ENCODE assay signal across 8 cellular contexts in genomic region chr3:184361932-184362667, GRCh38. TPM values are rescaled to one million over a fixed set of nuclear protein-coding genes. Genes with fewer than 3 reads are reported as not detected.
DNase-seq lines count a peak whose midpoint lies in the region; ATAC-seq and TF ChIP-seq lines count a peak whose summit lies in the region.

No MANE protein-coding gene starts in this region.

- peaks cover 25% of the 10 kb centered on the region for H3K36me3 Mint-ChIP-seq in T-helper 2 cell treated with Interferon-gamma antibody and Interleukin-4, amounts not matched to agents 5 μg/mL and 100 μg/mL, for 36 hours (ENCODE audit: low read depth)

- H3K27me3 Mint-ChIP-seq in T-helper 2 cell treated with Interferon-gamma antibody and Interleukin-4, amounts not matched to agents 5 μg/mL and 100 μg/mL, for 36 hours (ENCODE audit: low read depth): peaks cover 3% of the 10 kb centered on the region

- peak overlapping the region; percentile 99 to 100 for H3K27ac ChIP-seq in breast epithelium

- no peaks in the 10 kb centered on the region for H3K9me3 ChIP-seq in breast epithelium

- H3K4me3 Mint-ChIP-seq in T-helper 2 cell treated with Interferon-gamma antibody and Interleukin-4, amounts not matched to agents 5 μg/mL and 100 μg/mL, for 36 hours: peak overlapping the region; percentile 94

- DNase-seq in CD1c-positive myeloid dendritic cell (ENCODE audit: extremely low spot score): peak; percentile 69
- DNase-seq in M059J (ENCODE audit: low read depth): peak; percentile 83
- peak; percentile 42 for DNase-seq in T-helper 2 cell treated with Interferon-gamma antibody and Interleukin-4, amounts not matched to agents 5 μg/mL and 100 μg/mL, for 36 hours (ENCODE audit: low spot score)
- DNase-seq in breast epithelium (ENCODE audit: low spot score in 2 of 2): peak in 1 of 2 donors; percentile 67
- peak; percentile 77 for DNase-seq in islet precursor cell
- DNase-seq in stimulated activated CD4-positive, alpha-beta T cell treated with anti-CD3 and anti-CD28 coated beads, Interleukin-12 subunit alpha, Interleukin-12 subunit beta, amount 100 ng/mL, for 4 hours: peak; percentile 42

- H3K36me3 ChIP-seq in breast epithelium: no peaks in the 10 kb centered on the region

- no peaks in the 10 kb centered on the region for H3K27me3 ChIP-seq in breast epithelium

- peak overlapping the region; percentile 98 for H3K27ac Mint-ChIP-seq in T-helper 2 cell treated with Interferon-gamma antibody and Interleukin-4, amounts not matched to agents 5 μg/mL and 100 μg/mL, for 36 hours

- TF ChIP-seq CTCF in breast epithelium (IDR thresholded peaks at IDR 0.05): no peak

- intact Hi-C loops in breast epithelium (cut with DNase I; ENCODE audit: low total_unique reads): loop anchor here (1.0 kb wide), 1 partner anchor 24 kb away; no protein-coding TSS in a partner anchor

- ATAC-seq in GM21381 (IDR thresholded peaks at IDR 0.05; ENCODE audit: unreplicated experiment) (peak; percentile 4), HG03378 (IDR thresholded peaks at IDR 0.05; ENCODE audit: unreplicated experiment) (no peak)

- H3K4me1 Mint-ChIP-seq in T-helper 2 cell treated with Interferon-gamma antibody and Interleukin-4, amounts not matched to agents 5 μg/mL and 100 μg/mL, for 36 hours (ENCODE audit: low read depth): peaks cover 20% of the 10 kb centered on the region

- peaks cover 0 to 10% of the 10 kb centered on the region in 2 donors for H3K4me1 ChIP-seq in breast epithelium

- peak overlapping the region; percentile 70 to 98 (median 88) for H3K4me3 ChIP-seq in breast epithelium

- TF ChIP-seq POLR2A in breast epithelium (IDR thresholded peaks at IDR 0.05): peak; percentile 5

- H3K9me3 Mint-ChIP-seq in T-helper 2 cell treated with Interferon-gamma antibody and Interleukin-4, amounts not matched to agents 5 μg/mL and 100 μg/mL, for 36 hours: no peaks in the 10 kb centered on the region

RNA-seq across cellular contexts. Expression of gene POLR2H, which starts 0.6 kb away (rescaled TPM):
- 162 and 196 TPM in 2 replicates for total RNA-seq in M059J (2014; rRNA removed; shearing (Covaris generic))
- total RNA-seq in breast epithelium: 100 to 1,000 TPM in 1 of 3 donors, 10 to 100 TPM in 2; 63.7 to 101 (median 99.5) TPM

RNA-seq across cellular contexts. Expression of gene CLCN2, which starts 0.7 kb away (rescaled TPM):
- 2.5 and 4.9 TPM in 2 replicates for total RNA-seq in M059J (2014; rRNA removed; shearing (Covaris generic))
- total RNA-seq in breast epithelium: 1 to 10 TPM; 2.1 to 4.2 (median 2.6) TPM

RNA-seq across cellular contexts. Expression of gene THPO, which starts 15.9 kb away (rescaled TPM):
- not detected in 2 replicates for total RNA-seq in M059J (2014; rRNA removed; shearing (Covaris generic))
- total RNA-seq in breast epithelium: 1 to 10 TPM in 1 of 3 donors, under 1 TPM in 2; 0.64 to 1.3 (median 0.73) TPM

RNA-seq across cellular contexts. Expression of gene CHRD, which starts 17.8 kb away (rescaled TPM):
- total RNA-seq in M059J (2014; rRNA removed; shearing (Covaris generic)): 0.42 TPM in 1 of 2 replicates, not detected in the other
- total RNA-seq in breast epithelium: 10 to 100 TPM in 2 of 3 donors, 1 to 10 TPM in 1; 9.6 to 20.3 (median 12.1) TPM

RNA-seq across cellular contexts. Expression of gene FAM131A, which starts 24.7 kb away (rescaled TPM):
- total RNA-seq in M059J (2014; rRNA removed; shearing (Covaris generic)): 14.1 and 24.6 TPM in 2 replicates
- total RNA-seq in breast epithelium: 10 to 100 TPM; 18.7 to 32.4 (median 26.5) TPM
